ENCODE assay signal across 8 cellular contexts in genomic region chr2:96205238-96205637, GRCh38. TPM values are rescaled to one million over a fixed set of nuclear protein-coding genes. Genes with fewer than 3 reads are reported as not detected.
DNase-seq lines count a peak whose midpoint lies in the region; ATAC-seq and TF ChIP-seq lines count a peak whose summit lies in the region.

No MANE protein-coding gene starts in this region.

- no peak for TF ChIP-seq CTCF in LNCaP clone FGC (IDR thresholded peaks at IDR 0.05; ENCODE audit: control insufficient read depth, extremely low read depth, insufficient read depth)

- H3K4me1 Mint-ChIP-seq in naive B cell, result peaks cover 39 to 83% (median 52%) of the 10 kb centered on the region in 3 donors

- peak overlapping the region; percentile 89 for H3K4me2 ChIP-seq in BLaER1

- H3K9ac ChIP-seq in BLaER1, result peak overlapping the region; percentile 17; the same call in 1 of the 2 replicates

- in situ Hi-C loops in ACHN (cut with HindIII; ENCODE audit: low pct_ligation_motif_present, low pct_unique_long_range_greater_than_20kb, low sequenced_read_pairs), result no loop called here

- H3K4me3 Mint-ChIP-seq in naive B cell, result peak overlapping the region in 7 of 8 donors; percentile 16 to 88 (median 60)

- H3K9me3 Mint-ChIP-seq in naive B cell, result no peaks in the 10 kb centered on the region

- peaks cover 74% of the 10 kb centered on the region for H3K4me1 ChIP-seq in BLaER1

- DNase-seq in LNCaP clone FGC (ENCODE audit: low read depth), result no peak
- DNase-seq in caudate nucleus (lab: John Stamatoyannopoulos, UW), result peak in 24 of 61 donors; percentile 3 to 51 (median 24)
- no peak for DNase-seq in naive B cell
- DNase-seq in ACHN, result no peak
- no peak for DNase-seq in NCI-H146 treated with DMSO at 0.1 percent for 48 hours (lab: John Stamatoyannopoulos, UW; ENCODE audit: unreplicated experiment)

- H3K4me3 ChIP-seq in BLaER1 (no peak overlapping the region), LNCaP clone FGC (ENCODE audit: low read depth, low read length) (peak overlapping the region; percentile 5; the same call in 1 of the 2 replicates)

- no peak for ATAC-seq in naive B cell (ENCODE audit: low read depth in 2 of 2)
- ATAC-seq in activated CD4-positive, CD25-positive, alpha-beta regulatory T cell treated with anti-CD3 and anti-CD28 coated beads, Interleukin-2, amount 50 U/mL, for 24 hours, result no peak
- no peak for ATAC-seq in GM21367 (IDR thresholded peaks at IDR 0.05; ENCODE audit: unreplicated experiment)

- H3K27ac ChIP-seq in BLaER1, result no peak overlapping the region
- peak overlapping the region; percentile 92 for H3K27ac ChIP-seq in caudate nucleus (ENCODE audit: low read depth, low read length)

- no peaks in the 10 kb centered on the region for H3K27me3 ChIP-seq in BLaER1

- no peaks in the 10 kb centered on the region for H3K27me3 Mint-ChIP-seq in naive B cell

- no peaks in the 10 kb centered on the region for H3K9me3 ChIP-seq in BLaER1

- H3K36me3 ChIP-seq in BLaER1, result peaks cover 25% of the 10 kb centered on the region

- H3K36me3 Mint-ChIP-seq in naive B cell, result peaks cover 0 to 5% of the 10 kb centered on the region in 2 donors

- peak overlapping the region in 5 of 6 donors; percentile 11 to 90 (median 76) for H3K27ac Mint-ChIP-seq in naive B cell

- peaks cover 79% of the 10 kb centered on the region for H4K20me1 ChIP-seq in BLaER1

RNA-seq across cellular contexts. Expression of gene STARD7, which starts 3.4 kb away (rescaled TPM):
- polyA plus RNA-seq in naive B cell (ENCODE audit: low read depth in 6 of 6), result 100 to 1,000 TPM; 219 to 401 (median 239) TPM

RNA-seq across cellular contexts. Expression of gene DUSP2, which starts 60.0 kb away (rescaled TPM):
- polyA plus RNA-seq in naive B cell (ENCODE audit: low read depth in 6 of 6), result 100 to 1,000 TPM in 2 of 6 donors, 10 to 100 TPM in 4; 56.3 to 220 (median 95.9) TPM
